1 cellular context compared by ENCODE assay signal in genomic region chr14:77376771-77377501, GRCh38.
A peak's percentile ranks its signal among the peaks of the same experiment; 100 is the strongest.
TF ChIP-seq lines count a peak whose summit lies in the region.

TSS of gene SAMD15 (plus strand) at chr14:77377379. CDS start at chr14:77377419, 40 bp downstream.
TSS of gene TMED8 (minus strand) at chr14:77377094. CDS start at chr14:77377053, 41 bp downstream.

TF ChIP-seq in HepG2, 621 proteins besides CTCF, POLR2A, EP300 and RAD21 (continued from another document):
- peak; percentile 41; the same call in 1 of the 2 replicates for TF ChIP-seq ZBTB40 (IDR thresholded peaks at IDR 0.05)
- TF ChIP-seq ZBTB40 (CRISPR knock-in tag; IDR thresholded peaks at IDR 0.05) = no peak
- peak; percentile 46; the same call in 1 of the 2 replicates for TF ChIP-seq ISX (CRISPR knock-in tag; conservative IDR thresholded peaks at IDR 0.05)
- no peak; the same call in 1 of the 2 replicates for TF ChIP-seq TGIF2 (CRISPR knock-in tag; IDR thresholded peaks at IDR 0.05)
- TF ChIP-seq ZSCAN31 (CRISPR knock-in tag; IDR thresholded peaks at IDR 0.05; ENCODE audit: low read depth) = no peak
- TF ChIP-seq NFKB2 (CRISPR knock-in tag; IDR thresholded peaks at IDR 0.05; ENCODE audit: borderline replicate concordance) = peak; percentile 76; the same call in 1 of the 2 replicates
- peak; percentile 5; the same call in 1 of the 2 replicates for TF ChIP-seq AHR (CRISPR knock-in tag; IDR thresholded peaks at IDR 0.05)
- peak; percentile 28; the same call in 1 of the 2 replicates for TF ChIP-seq BORCS8-MEF2B (CRISPR knock-in tag; IDR thresholded peaks at IDR 0.05)
- TF ChIP-seq ZNF777 (CRISPR knock-in tag; IDR thresholded peaks at IDR 0.05) = peak; percentile 44; the same call in 1 of the 2 replicates
- peak; percentile 63 for TF ChIP-seq GATAD1 (CRISPR knock-in tag; IDR thresholded peaks at IDR 0.05)
- peak; percentile 33; the same call in 1 of the 2 replicates for TF ChIP-seq TSC22D2 (CRISPR knock-in tag; IDR thresholded peaks at IDR 0.05; ENCODE audit: borderline replicate concordance)
- TF ChIP-seq ZNF7 (CRISPR knock-in tag; IDR thresholded peaks at IDR 0.05) = no peak
TF ChIP-seq in HepG2: peak in this region for 148.
